ENCODE assay signal across 30 cellular contexts in genomic region chr10:102945989-102946388, GRCh38.
"Had no signal": no experiment of that assay in that cellular context is flagged by ENCODE, and none has a peak within 500 bp of the region (broad histone marks: within the 10 kb centered on the region; RNA-seq: fewer than 3 reads in every experiment).

No MANE protein-coding gene starts in this region.

- H3K4me1 Mint-ChIP-seq: activated CD4-positive, alpha-beta T cell treated with anti-CD3 and anti-CD28 coated beads, Interleukin-2, amount 10 ng/mL, durations not matched to agents 24 days and 14 days; stimulated activated naive CD8-positive, alpha-beta T cell treated with anti-CD3 and anti-CD28 coated beads, Interleukin-15, amount 100 ng/mL, for 72 hours had no signal

- H3K9me3 Mint-ChIP-seq: activated CD4-positive, alpha-beta memory T cell treated with anti-CD3 and anti-CD28 coated beads for 36 hours; activated CD4-positive, alpha-beta T cell treated with anti-CD3 and anti-CD28 coated beads, Interleukin-2, amount 10 ng/mL, durations not matched to agents 24 days and 14 days; activated naive CD4-positive, alpha-beta T cell treated with anti-CD3 and anti-CD28 coated beads, Interleukin-2, amount 50 U/mL, for 72 hours; activated T-helper 2 cell treated with anti-CD3 and anti-CD28 coated beads, Interferon-gamma antibody, Interleukin-2, Interleukin-4, amounts not matched to agents 10 μg/mL and 5 μg/mL and 100 μg/mL, durations not matched to agents 14 hours and 24 hours and 36 hours; central memory CD8-positive, alpha-beta T cell; dendritic cell treated with granulocyte-macrophage colony-stimulating factor and Interleukin-4, amounts not matched to agents 40 ng/mL and 50 ng/mL, for 4 days; mesothelial cell of epicardium; naive thymus-derived CD8-positive, alpha-beta T cell; stimulated activated memory B cell treated with anti-CD40 and anti-IgM and Interleukin-4, amounts not matched to agents 10 μg/mL and 1 μg/mL and 100 μg/mL, for 72 hours; stimulated activated naive CD8-positive, alpha-beta T cell treated with anti-CD3 and anti-CD28 coated beads, Interleukin-15, amount 100 ng/mL, for 72 hours; T-helper 1 cell treated with Interleukin-12 subunit alpha and Interleukin-12 subunit beta and Interleukin-4 antibody, amounts not matched to agents 30 μg/mL and 1 μg/mL, for 36 hours had no signal

- H3K36me3 ChIP-seq: breast epithelium, esophagus muscularis mucosa, heart right ventricle, upper lobe of right lung had no signal

- H3K27me3 Mint-ChIP-seq: activated CD4-positive, alpha-beta memory T cell treated with anti-CD3 and anti-CD28 coated beads for 36 hours; central memory CD8-positive, alpha-beta T cell; dendritic cell treated with granulocyte-macrophage colony-stimulating factor and Interleukin-4, amounts not matched to agents 40 ng/mL and 50 ng/mL, for 4 days; naive thymus-derived CD8-positive, alpha-beta T cell; stimulated activated memory B cell treated with anti-CD40 and anti-IgM and Interleukin-4, amounts not matched to agents 10 μg/mL and 1 μg/mL and 100 μg/mL, for 72 hours; stimulated activated naive CD8-positive, alpha-beta T cell treated with anti-CD3 and anti-CD28 coated beads, Interleukin-15, amount 100 ng/mL, for 72 hours had no signal

- H3K9me3 ChIP-seq: breast epithelium, esophagus muscularis mucosa, heart right ventricle, upper lobe of right lung had no signal

- H3K27ac Mint-ChIP-seq: activated CD4-positive, alpha-beta memory T cell treated with anti-CD3 and anti-CD28 coated beads for 36 hours; activated CD4-positive, alpha-beta T cell treated with anti-CD3 and anti-CD28 coated beads, Interleukin-2, amount 10 ng/mL, durations not matched to agents 24 days and 14 days; activated naive CD4-positive, alpha-beta T cell treated with anti-CD3 and anti-CD28 coated beads, Interleukin-2, amount 50 U/mL, for 72 hours; activated T-helper 2 cell treated with anti-CD3 and anti-CD28 coated beads, Interferon-gamma antibody, Interleukin-2, Interleukin-4, amounts not matched to agents 10 μg/mL and 5 μg/mL and 100 μg/mL, durations not matched to agents 14 hours and 24 hours and 36 hours; dendritic cell treated with granulocyte-macrophage colony-stimulating factor and Interleukin-4, amounts not matched to agents 40 ng/mL and 50 ng/mL, for 4 days; mesothelial cell of epicardium; naive thymus-derived CD8-positive, alpha-beta T cell; stimulated activated memory B cell treated with anti-CD40 and anti-IgM and Interleukin-4, amounts not matched to agents 10 μg/mL and 1 μg/mL and 100 μg/mL, for 72 hours; stimulated activated naive CD8-positive, alpha-beta T cell treated with anti-CD3 and anti-CD28 coated beads, Interleukin-15, amount 100 ng/mL, for 72 hours; T-helper 1 cell treated with Interleukin-12 subunit alpha and Interleukin-12 subunit beta and Interleukin-4 antibody, amounts not matched to agents 30 μg/mL and 1 μg/mL, for 36 hours had no signal

- H3K27ac ChIP-seq: breast epithelium, esophagus muscularis mucosa, foreskin keratinocyte, heart right ventricle, upper lobe of right lung, VCaP had no signal

- ATAC-seq: activated CD4-positive, CD25-positive, alpha-beta regulatory T cell treated with anti-CD3 and anti-CD28 coated beads, Interleukin-2, amount 50 U/mL, for 24 hours; activated naive CD4-positive, alpha-beta T cell treated with anti-CD3 and anti-CD28 coated beads, Interleukin-2, amount 50 U/mL, for 72 hours; foreskin keratinocyte; heart right ventricle; naive thymus-derived CD8-positive, alpha-beta T cell; stimulated activated memory B cell treated with anti-CD40 and anti-IgM and Interleukin-4, amounts not matched to agents 10 μg/mL and 1 μg/mL and 100 μg/mL, for 72 hours; stimulated activated naive CD8-positive, alpha-beta T cell treated with anti-CD3 and anti-CD28 coated beads, Interleukin-15, amount 100 ng/mL, for 72 hours; upper lobe of right lung had no signal

- H3K4me1 ChIP-seq: breast epithelium, foreskin keratinocyte, upper lobe of right lung had no signal

- H3K36me3 Mint-ChIP-seq: activated CD4-positive, alpha-beta memory T cell treated with anti-CD3 and anti-CD28 coated beads for 36 hours; activated naive CD4-positive, alpha-beta T cell treated with anti-CD3 and anti-CD28 coated beads, Interleukin-2, amount 50 U/mL, for 72 hours; mesothelial cell of epicardium had no signal

- H3K4me3 ChIP-seq: breast epithelium, esophagus muscularis mucosa, heart right ventricle, smooth muscle cell, upper lobe of right lung had no signal

- H3K27me3 ChIP-seq: breast epithelium, esophagus muscularis mucosa, foreskin keratinocyte, heart right ventricle, upper lobe of right lung had no signal

- DNase-seq: activated CD4-positive, alpha-beta memory T cell treated with anti-CD3 and anti-CD28 coated beads for 36 hours; activated CD4-positive, alpha-beta T cell treated with anti-CD3 and anti-CD28 coated beads, Interleukin-2, amount 10 ng/mL, durations not matched to agents 24 days and 14 days; activated CD8-positive, alpha-beta memory T cell treated with anti-CD3 and anti-CD28 coated beads, Interleukin-2, amount 50 U/mL, for 4 hours; activated T-cell treated with anti-CD3 and anti-CD28 coated beads, Interleukin-2, amount 50 U/mL, for 1 hour; foreskin keratinocyte; heart right ventricle; kidney glomerular epithelial cell; mammary epithelial cell; naive thymus-derived CD8-positive, alpha-beta T cell; posterior cingulate gyrus; stimulated activated CD4-positive, alpha-beta T cell treated with anti-CD3 and anti-CD28 coated beads, Interleukin-1b, Interleukin-23, amount 100 ng/mL, for 48 hours; stimulated activated CD4-positive, alpha-beta T cell treated with anti-CD3 and anti-CD28 coated beads, Interleukin-4, amount 100 ng/mL, for 4 hours; stimulated activated CD8-positive, alpha-beta memory T cell treated with anti-CD3 and anti-CD28 coated beads, Interleukin-4, amount 100 ng/mL, for 48 hours; stimulated activated naive CD8-positive, alpha-beta T cell treated with anti-CD3 and anti-CD28 coated beads, Interleukin-15, amount 100 ng/mL, for 72 hours; substantia nigra; SW 1271; T-helper 9 cell; upper lobe of right lung had no signal

- H3K4me2 ChIP-seq: smooth muscle cell had no signal

- H3K4me3 Mint-ChIP-seq: activated CD4-positive, alpha-beta memory T cell treated with anti-CD3 and anti-CD28 coated beads for 36 hours; activated CD4-positive, alpha-beta T cell treated with anti-CD3 and anti-CD28 coated beads, Interleukin-2, amount 10 ng/mL, durations not matched to agents 24 days and 14 days; central memory CD8-positive, alpha-beta T cell; dendritic cell treated with granulocyte-macrophage colony-stimulating factor and Interleukin-4, amounts not matched to agents 40 ng/mL and 50 ng/mL, for 4 days; mesothelial cell of epicardium; naive thymus-derived CD8-positive, alpha-beta T cell; stimulated activated memory B cell treated with anti-CD40 and anti-IgM and Interleukin-4, amounts not matched to agents 10 μg/mL and 1 μg/mL and 100 μg/mL, for 72 hours; stimulated activated naive CD8-positive, alpha-beta T cell treated with anti-CD3 and anti-CD28 coated beads, Interleukin-15, amount 100 ng/mL, for 72 hours; T-helper 1 cell treated with Interleukin-12 subunit alpha and Interleukin-12 subunit beta and Interleukin-4 antibody, amounts not matched to agents 30 μg/mL and 1 μg/mL, for 36 hours had no signal
